ENCODE assay signal across 13 cellular contexts in the genomic region with DNA sequence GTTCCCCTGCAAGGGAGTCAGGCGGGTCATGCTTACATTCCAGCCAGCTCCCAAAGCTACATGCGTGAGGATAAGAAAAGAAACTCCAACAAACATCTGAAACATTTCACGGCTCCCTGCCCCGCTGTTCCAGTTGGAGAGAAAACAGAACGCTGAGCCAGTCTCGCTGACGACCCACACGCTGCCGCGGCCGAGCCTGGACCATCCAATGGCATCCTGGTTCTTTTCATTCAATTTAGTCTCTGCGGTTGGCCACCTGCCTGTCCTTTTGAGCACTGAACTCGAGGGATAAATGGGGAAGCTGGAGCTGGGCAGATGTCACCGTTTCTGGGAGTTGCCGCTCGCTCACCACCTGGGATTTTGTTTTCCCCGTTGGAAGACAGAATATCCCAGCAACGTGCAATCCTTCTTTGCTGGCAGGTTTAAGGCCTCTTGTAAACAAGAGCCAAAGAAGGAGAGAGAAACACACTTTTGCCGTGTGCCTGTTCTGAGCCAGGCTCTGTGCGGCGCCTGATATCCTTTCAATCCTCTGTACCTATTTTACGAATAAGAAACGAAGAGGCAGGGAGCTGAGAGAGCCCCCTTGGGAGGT. TPM values are rescaled to one million over a fixed set of nuclear protein-coding genes. Genes with fewer than 3 reads are reported as not detected.
DNase-seq lines count a peak whose midpoint lies in the region; ATAC-seq and TF ChIP-seq lines count a peak whose summit lies in the region.
"Had no signal": no experiment of that assay in that cellular context is flagged by ENCODE, and none has a peak within 500 bp of the region (broad histone marks: within the 10 kb centered on the region; RNA-seq: fewer than 3 reads in every experiment).

No MANE protein-coding gene starts in this region.

- H3K9me3 ChIP-seq in left lung (no peaks in the 10 kb centered on the region), stomach smooth muscle (ENCODE audit: control insufficient read depth in 2 of 2, low read length in 2 of 2) (no peaks in the 10 kb centered on the region), tibial artery (no peaks in the 10 kb centered on the region)
- H3K9me3 ChIP-seq: esophagus squamous epithelium, Peyer's patch had no signal

- ATAC-seq in left lung: no peak
- no peak for ATAC-seq in HG02759 (IDR thresholded peaks at IDR 0.05; ENCODE audit: unreplicated experiment)
- ATAC-seq: activated T-cell treated with anti-CD3 and anti-CD28 coated beads, Interleukin-2, amount 50 U/mL, for 72 hours; left colon had no signal

- no peak overlapping the region for H3K27ac ChIP-seq in left lung
- H3K27ac ChIP-seq in stomach smooth muscle (ENCODE audit: low read length): peak overlapping the region; percentile 92
- no peak overlapping the region for H3K27ac ChIP-seq in tibial artery

- TF ChIP-seq CTCF in astrocyte of the spinal cord (IDR thresholded peaks at IDR 0.05; ENCODE audit: low read depth, low read length): no peak
- no peak for TF ChIP-seq CTCF in left lung (IDR thresholded peaks at IDR 0.05)
- no peak for TF ChIP-seq CTCF in tibial artery (IDR thresholded peaks at IDR 0.05)

- H3K4me3 ChIP-seq in astrocyte of the spinal cord (ENCODE audit: low read depth, low read length): no peak overlapping the region
- H3K4me3 ChIP-seq in left lung: no peak overlapping the region
- peak overlapping the region; percentile 2 to 44 for H3K4me3 ChIP-seq in stomach smooth muscle (ENCODE audit: low read length in 2 of 2)
- H3K4me3 ChIP-seq in tibial artery: no peak overlapping the region
- H3K4me3 ChIP-seq: esophagus squamous epithelium, Peyer's patch had no signal

- DNase-seq in NCI-H1694 treated with DMSO at 0.1 percent for 48 hours (lab: John Stamatoyannopoulos, UW) (peak; percentile 66), astrocyte of the spinal cord (ENCODE audit: low read depth, low spot score) (peak; percentile 35), left lung (peak; percentile 21 to 44), tibial artery (no peak), Kasumi-1 (lab: John Stamatoyannopoulos, UW) (no peak)
- DNase-seq: activated B cell treated with CpG ODN at 0.5 μM for 24 hours; activated T-cell treated with anti-CD3 and anti-CD28 coated beads, Interleukin-2, amount 50 U/mL, for 72 hours; cerebellar nuclear complex; esophagus squamous epithelium had no signal

- H3K36me3 ChIP-seq in left lung: no peaks in the 10 kb centered on the region
- no peaks in the 10 kb centered on the region for H3K36me3 ChIP-seq in stomach smooth muscle (ENCODE audit: control insufficient read depth in 2 of 2, insufficient read depth in 2 of 2, low read length in 2 of 2)
- H3K36me3 ChIP-seq in tibial artery: no peaks in the 10 kb centered on the region
- H3K36me3 ChIP-seq: esophagus squamous epithelium, Peyer's patch had no signal

- in situ Hi-C loops in astrocyte of the spinal cord (cut with HindIII; ENCODE audit: low sequenced_read_pairs): no loop called here

- H3K27me3 ChIP-seq in left lung: peaks cover 0 to 40% of the 10 kb centered on the region in 2 donors
- H3K27me3 ChIP-seq in stomach smooth muscle (ENCODE audit: control insufficient read depth in 1 of 2, insufficient read depth in 2 of 2, low read length in 2 of 2): no peaks in the 10 kb centered on the region
- peaks cover 0 to 12% of the 10 kb centered on the region in 2 donors for H3K27me3 ChIP-seq in tibial artery
- H3K27me3 ChIP-seq: Peyer's patch had no signal

- intact Hi-C loops in left lung (cut with DNase I): no loop called here
- intact Hi-C loops in tibial artery (cut with DNase I; ENCODE audit: low total_unique reads): no loop called here

- peaks cover 5 to 14% of the 10 kb centered on the region in 2 donors for H3K4me1 ChIP-seq in left lung
- peaks cover 53% of the 10 kb centered on the region for H3K4me1 ChIP-seq in stomach smooth muscle (ENCODE audit: control insufficient read depth, insufficient read depth, low read length)
- H3K4me1 ChIP-seq in tibial artery: peaks cover 0 to 61% (median 54%) of the 10 kb centered on the region in 4 donors

- H3K9ac ChIP-seq in stomach smooth muscle (ENCODE audit: low read length in 2 of 2): peak overlapping the region; percentile 64 to 73

RNA-seq across cellular contexts. Expression of gene SHISAL1, which starts 45.3 kb away (rescaled TPM):
- total RNA-seq in left lung: under 1 TPM; 0.79 to 0.84 TPM
- total RNA-seq: activated B cell treated with CpG ODN at 0.5 μM for 24 hours; activated T-cell treated with anti-CD3 and anti-CD28 coated beads, Interleukin-2, amount 50 U/mL, for 72 hours had no signal

Comparison
In these comparisons a context has a peak if more than half of its experiments do, and no peak if none do; other contexts are left out.
1. DNase-seq: peak in NCI-H1694 treated with DMSO at 0.1 percent for 48 hours (single experiment), astrocyte of the spinal cord (single experiment) and left lung (2 of 2); none in tibial artery (0 of 2) and Kasumi-1 (0 of 2).
2. H3K4me3 ChIP-seq: peak in stomach smooth muscle (2 of 2); none in astrocyte of the spinal cord (single experiment), left lung (0 of 2) and tibial artery (0 of 2).